In genomic region chr5:101937041-101937440, GRCh38 we compare ENCODE assay signal across 25 cellular contexts.
"Had no signal": no experiment of that assay in that cellular context is flagged by ENCODE, and none has a peak within 500 bp of the region (broad histone marks: within the 10 kb centered on the region; RNA-seq: fewer than 3 reads in every experiment).

No MANE protein-coding gene starts in this region.

- H3K4me1 ChIP-seq: colonic mucosa, esophagus muscularis mucosa, esophagus squamous epithelium, foreskin keratinocyte, gastrocnemius medialis, gastroesophageal sphincter, heart left ventricle, heart right ventricle had no signal

- H3K27me3 ChIP-seq: colonic mucosa, dorsolateral prefrontal cortex, esophagus muscularis mucosa, esophagus squamous epithelium, foreskin keratinocyte, gastrocnemius medialis, gastroesophageal sphincter, heart left ventricle, heart right ventricle, hepatocyte had no signal

- H3K4me3 ChIP-seq: colonic mucosa, coronary artery, dorsolateral prefrontal cortex, esophagus muscularis mucosa, esophagus squamous epithelium, gastrocnemius medialis, gastroesophageal sphincter, heart left ventricle, heart right ventricle, hepatocyte had no signal

- H3K79me2 ChIP-seq: hepatocyte had no signal

- DNase-seq: colonic mucosa; cortex of kidney; dermis blood vessel endothelial cell; dorsolateral prefrontal cortex; effector CD4-positive, alpha-beta T cell; effector CD8-positive, alpha-beta T cell; effector memory CD4-positive, alpha-beta T cell; effector memory CD8-positive, alpha-beta T cell; endodermal cell; erythroblast; esophagus squamous epithelium; foreskin fibroblast; foreskin keratinocyte; foreskin melanocyte; gastrocnemius medialis; glutamatergic neuron; head of caudate nucleus; heart left ventricle; heart right ventricle had no signal

- H3K27ac ChIP-seq: colonic mucosa, coronary artery, dorsolateral prefrontal cortex, epithelial cell of prostate, esophagus muscularis mucosa, esophagus squamous epithelium, foreskin keratinocyte, gastrocnemius medialis, gastroesophageal sphincter, heart left ventricle, heart right ventricle, hepatocyte had no signal

- H3K9me3 ChIP-seq: colonic mucosa, esophagus muscularis mucosa, esophagus squamous epithelium, gastrocnemius medialis, gastroesophageal sphincter had no signal

- H2AFZ ChIP-seq: hepatocyte had no signal

- H3K4me2 ChIP-seq: hepatocyte had no signal

- H3K36me3 ChIP-seq: colonic mucosa, esophagus muscularis mucosa, esophagus squamous epithelium, gastrocnemius medialis, gastroesophageal sphincter, heart left ventricle, heart right ventricle had no signal

- ATAC-seq: effector memory CD8-positive, alpha-beta T cell; esophagus mucosa; foreskin keratinocyte; gastrocnemius medialis; gastroesophageal sphincter; heart left ventricle; heart right ventricle had no signal
